ENCODE assay signal across 24 cellular contexts in the genomic region with DNA sequence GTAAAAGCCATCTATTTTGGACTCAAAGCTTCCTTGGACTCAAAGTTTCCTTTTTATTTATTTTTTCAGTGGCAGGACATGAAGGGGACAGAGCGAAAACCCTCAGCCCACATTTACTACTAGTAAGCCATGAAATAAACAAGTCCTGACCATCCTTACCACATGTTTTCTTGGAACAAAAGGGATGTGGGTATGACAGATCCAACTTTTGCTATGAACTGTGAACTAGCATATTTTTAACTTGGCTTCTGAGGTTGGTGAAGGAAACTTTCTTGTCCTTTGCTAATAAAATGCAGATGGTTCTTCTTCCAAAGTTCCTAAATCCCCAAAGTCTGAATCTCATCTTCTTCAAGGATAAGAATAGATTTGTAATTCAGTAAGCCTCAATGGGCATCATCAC.
"Had no signal": no experiment of that assay in that cellular context is flagged by ENCODE, and none has a peak within 500 bp of the region (broad histone marks: within the 10 kb centered on the region; RNA-seq: fewer than 3 reads in every experiment).

No MANE protein-coding gene starts in this region.

- ATAC-seq: effector memory CD8-positive, alpha-beta T cell; left cardiac atrium; lower lobe of right lung; pancreas; right cardiac atrium; stimulated activated effector memory CD8-positive, alpha-beta T cell treated with anti-CD3 and anti-CD28 coated beads, Interleukin-12 subunit alpha, Interleukin-12 subunit beta, amount 100 ng/mL, for 72 hours; stimulated activated naive CD8-positive, alpha-beta T cell treated with anti-CD3 and anti-CD28 coated beads, Interleukin-15, Interleukin-2, amounts not matched to agents 100 U/mL and 50 U/mL, for 24 hours had no signal

- H3K4me3 ChIP-seq: esophagus muscularis mucosa, hepatocyte, left ventricle myocardium inferior, lower lobe of right lung, pancreas, smooth muscle cell, suprapubic skin, thyroid gland, upper lobe of left lung, uterus had no signal

- H3K27me3 ChIP-seq: esophagus muscularis mucosa, hepatocyte, pancreas, suprapubic skin, thyroid gland, upper lobe of left lung, uterus had no signal

- DNase-seq: effector memory CD8-positive, alpha-beta T cell; foreskin melanocyte; head of caudate nucleus; kidney; left cardiac atrium; left ventricle myocardium inferior; lower lobe of right lung; midbrain; naive B cell; occipital lobe; pancreas; right cardiac atrium; stimulated activated CD4-positive, alpha-beta T cell treated with anti-CD3 and anti-CD28 coated beads, Interleukin-4, amount 100 ng/mL, for 1 hour; stimulated activated CD8-positive, alpha-beta memory T cell treated with anti-CD3 and anti-CD28 coated beads, Interleukin-4, amount 100 ng/mL, for 48 hours; stimulated activated naive CD8-positive, alpha-beta T cell treated with anti-CD3 and anti-CD28 coated beads, Interleukin-15, Interleukin-2, amounts not matched to agents 100 U/mL and 50 U/mL, for 24 hours; thyroid gland; upper lobe of left lung; uterus had no signal

- H3K9me3 ChIP-seq: esophagus muscularis mucosa, left ventricle myocardium inferior, lower lobe of right lung, pancreas, suprapubic skin, thyroid gland, upper lobe of left lung, uterus had no signal

- H3K27ac ChIP-seq: epithelial cell of prostate, esophagus muscularis mucosa, hepatocyte, left ventricle myocardium inferior, lower lobe of right lung, pancreas, suprapubic skin, thyroid gland, upper lobe of left lung, uterus had no signal

- H3K36me3 ChIP-seq: esophagus muscularis mucosa, left ventricle myocardium inferior, lower lobe of right lung, pancreas, suprapubic skin, thyroid gland, upper lobe of left lung, uterus had no signal

- H3K4me1 ChIP-seq: left ventricle myocardium inferior, lower lobe of right lung, pancreas, thyroid gland, upper lobe of left lung, uterus had no signal
